Comparison of ENCODE assay signal across 17 cellular contexts in the genomic region with DNA sequence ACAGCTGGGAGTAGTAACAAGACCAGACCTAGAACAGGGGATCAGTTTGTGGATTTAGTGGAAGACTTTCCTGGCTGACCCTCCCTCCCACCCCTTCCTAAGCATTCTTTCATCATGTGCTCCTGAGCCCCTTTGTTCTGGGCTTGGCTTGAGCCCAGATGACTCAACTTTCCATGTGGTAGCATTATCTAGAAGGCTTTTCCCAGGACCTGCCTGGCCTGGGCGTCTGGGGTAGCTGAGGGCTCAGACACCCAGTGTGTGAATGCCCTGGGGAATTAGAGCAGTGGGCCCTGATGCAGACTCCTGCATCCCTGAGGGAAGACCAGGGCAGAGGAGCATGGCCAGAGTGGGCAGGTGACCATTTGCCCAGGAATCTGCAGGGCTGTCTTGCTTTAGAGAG. TPM values are rescaled to one million over a fixed set of nuclear protein-coding genes. Genes with fewer than 3 reads are reported as not detected.
DNase-seq lines count a peak whose midpoint lies in the region; ATAC-seq, FAIRE-seq and TF ChIP-seq lines count a peak whose summit lies in the region.
"Had no signal": no experiment of that assay in that cellular context is flagged by ENCODE, and none has a peak within 500 bp of the region (broad histone marks: within the 10 kb centered on the region; RNA-seq: fewer than 3 reads in every experiment).

No MANE protein-coding gene starts in this region.

- CTCF ChIA-PET in A549 (lab: Yijun Ruan, JAX), result no interaction called here

- no peak overlapping the region for H3K18ac ChIP-seq in mesendoderm (ENCODE audit: low read length)

- no peak overlapping the region for H3K23ac ChIP-seq in mesendoderm (ENCODE audit: low read length)

- ATAC-seq in A549, result no peak
- ATAC-seq in natural killer cell treated with Interleukin-12 subunit alpha and Interleukin-12 subunit beta and Interleukin-15 and Interleukin-18, amount 100 ng/mL, for 72 hours, result no peak

- TF ChIP-seq EP300 in A549 (IDR thresholded peaks at IDR 0.05) (no peak), Ishikawa (IDR thresholded peaks at IDR 0.05; ENCODE audit: borderline replicate concordance) (no peak)

- H3K4me1 ChIP-seq in A549, result peaks cover 34% of the 10 kb centered on the region
- peaks cover 5% of the 10 kb centered on the region for H3K4me1 ChIP-seq in mesendoderm (ENCODE audit: control insufficient read depth, low read depth, low read length)
- H3K4me1 ChIP-seq: parathyroid adenoma had no signal

- H3K27ac Mint-ChIP-seq in chondrocyte (ENCODE audit: unreplicated experiment), result peak overlapping the region; percentile 97
- no peak overlapping the region for H3K27ac Mint-ChIP-seq in natural killer cell treated with Interleukin-12 subunit alpha and Interleukin-12 subunit beta and Interleukin-15 and Interleukin-18, amount 100 ng/mL, for 72 hours
- H3K27ac Mint-ChIP-seq: activated naive CD4-positive, alpha-beta T cell treated with anti-CD3 and anti-CD28 coated beads for 36 hours had no signal

- TF ChIP-seq CTCF in A549 (IDR thresholded peaks at IDR 0.05), result no peak
- TF ChIP-seq CTCF in chondrocyte (IDR thresholded peaks at IDR 0.05), result no peak

- H3K4ac ChIP-seq in mesendoderm (ENCODE audit: low read depth, low read length), result no peak overlapping the region

- no peak overlapping the region for H2BK15ac ChIP-seq in mesendoderm (replicated peaks; ENCODE audit: low read depth)

- H3K4me2 ChIP-seq in A549, result no peak overlapping the region
- no peak overlapping the region for H3K4me2 ChIP-seq in mesendoderm (ENCODE audit: low read length)

- no peaks in the 10 kb centered on the region for H3K27me3 Mint-ChIP-seq in chondrocyte (ENCODE audit: low read depth)
- H3K27me3 Mint-ChIP-seq in natural killer cell treated with Interleukin-12 subunit alpha and Interleukin-12 subunit beta and Interleukin-15 and Interleukin-18, amount 100 ng/mL, for 72 hours, result peaks cover 12 to 22% of the 10 kb centered on the region in 2 donors

- no peaks in the 10 kb centered on the region for H3K27me3 ChIP-seq in mesendoderm (ENCODE audit: insufficient read depth, low read length, poor library complexity)

- no peak overlapping the region for H2BK5ac ChIP-seq in mesendoderm (ENCODE audit: low read length)

- no peaks in the 10 kb centered on the region for H3K79me1 ChIP-seq in mesendoderm (ENCODE audit: low read length)

- no peak overlapping the region for H4K8ac ChIP-seq in mesendoderm (ENCODE audit: low read depth, low read length)

- no peak for FAIRE-seq in A549 (lab: Jason Lieb, UNC)
- FAIRE-seq: GM18507, kidney had no signal

- WGBS in A549 (ENCODE audit: missing lambda C conversion rate), result 63% methylated on average over 1 of the region's 1 CpG
- no CpG with 5 or more reads among the region's 1 CpG for WGBS in mesendoderm (ENCODE audit: extremely low coverage, insufficient coverage, low lambda C conversion rate)

- no peak overlapping the region for H3K4me3 Mint-ChIP-seq in chondrocyte (ENCODE audit: unreplicated experiment)
- no peak overlapping the region for H3K4me3 Mint-ChIP-seq in natural killer cell treated with Interleukin-12 subunit alpha and Interleukin-12 subunit beta and Interleukin-15 and Interleukin-18, amount 100 ng/mL, for 72 hours
- H3K4me3 Mint-ChIP-seq: activated naive CD4-positive, alpha-beta T cell treated with anti-CD3 and anti-CD28 coated beads for 36 hours had no signal

- no peaks in the 10 kb centered on the region for H3K36me3 ChIP-seq in mesendoderm (ENCODE audit: control insufficient read depth, insufficient read depth, low read length)

- peak overlapping the region; percentile 71 to 84; a peak in 3 of 6 replicates for H3K27ac ChIP-seq in A549
- no peak overlapping the region for H3K27ac ChIP-seq in mesendoderm (ENCODE audit: low read depth, low read length)
- H3K27ac ChIP-seq: parathyroid adenoma, RWPE1 had no signal

- H3K79me2 ChIP-seq in mesendoderm (ENCODE audit: control insufficient read depth, insufficient read depth, low read length), result no peaks in the 10 kb centered on the region
- H3K79me2 ChIP-seq: parathyroid adenoma had no signal

- H3K9ac ChIP-seq in mesendoderm (ENCODE audit: low read length), result no peak overlapping the region
- H3K9ac ChIP-seq: parathyroid adenoma had no signal

- POLR2A ChIA-PET in A549 (lab: Yijun Ruan, JAX), result no interaction called here

- TF ChIP-seq POLR2A in A549 (IDR thresholded peaks at IDR 0.05; ENCODE audit: low read length), result no peak

- H3K36me3 Mint-ChIP-seq in chondrocyte (ENCODE audit: low read depth), result peaks cover 3% of the 10 kb centered on the region
- no peaks in the 10 kb centered on the region for H3K36me3 Mint-ChIP-seq in natural killer cell treated with Interleukin-12 subunit alpha and Interleukin-12 subunit beta and Interleukin-15 and Interleukin-18, amount 100 ng/mL, for 72 hours

- H2AK5ac ChIP-seq in mesendoderm (ENCODE audit: low read length), result no peak overlapping the region

- H3K9me3 Mint-ChIP-seq in chondrocyte (ENCODE audit: low read depth), result peaks cover 10% of the 10 kb centered on the region
- no peaks in the 10 kb centered on the region for H3K9me3 Mint-ChIP-seq in natural killer cell treated with Interleukin-12 subunit alpha and Interleukin-12 subunit beta and Interleukin-15 and Interleukin-18, amount 100 ng/mL, for 72 hours
- H3K9me3 Mint-ChIP-seq: activated naive CD4-positive, alpha-beta T cell treated with anti-CD3 and anti-CD28 coated beads for 36 hours had no signal

- TF ChIP-seq RAD21 in A549 (conservative IDR thresholded peaks at IDR 0.05 in 1 of 2, IDR thresholded peaks at IDR 0.05 in 1 of 2) (no peak), Ishikawa (IDR thresholded peaks at IDR 0.05; ENCODE audit: low read depth) (no peak)

- no peak overlapping the region for H2BK120ac ChIP-seq in mesendoderm (ENCODE audit: low read depth, low read length)

- H3K56ac ChIP-seq in mesendoderm (ENCODE audit: low read length), result no peak overlapping the region

- no peak overlapping the region for H4K5ac ChIP-seq in mesendoderm (ENCODE audit: low read length)

- H3K9me3 ChIP-seq in A549, result 0 out of 3 replicates have a peak, but pooled peaks cover 2% of the 10 kb centered on the region
- H3K9me3 ChIP-seq: Caco-2 had no signal

- H3K4me1 Mint-ChIP-seq in chondrocyte (ENCODE audit: low read depth), result peaks cover 81% of the 10 kb centered on the region
- H3K4me1 Mint-ChIP-seq in natural killer cell treated with Interleukin-12 subunit alpha and Interleukin-12 subunit beta and Interleukin-15 and Interleukin-18, amount 100 ng/mL, for 72 hours (ENCODE audit: low read depth in 2 of 2), result no peaks in the 10 kb centered on the region

- no peak overlapping the region for H3K4me3 ChIP-seq in A549
- H3K4me3 ChIP-seq in mesendoderm (ENCODE audit: low read length), result no peak overlapping the region

- DNase-seq in A549 (ENCODE audit: low read depth in 1 of 2, low spot score in 1 of 2) (peak in 1 of 2 experiments; percentile 14), chondrocyte (ENCODE audit: low spot score) (no peak), mesendoderm (peak; percentile 60), NCI-H2107 treated with DMSO at 0.1 percent for 48 hours (lab: John Stamatoyannopoulos, UW; ENCODE audit: unreplicated experiment) (no peak), activated gamma-delta T cell treated with Interleukin-2 at 50 U/mL for 16 hours (no peak)
- no peak for DNase-seq in central memory CD4-positive, alpha-beta T cell
- DNase-seq in natural killer cell treated with Interleukin-12 subunit alpha and Interleukin-12 subunit beta and Interleukin-15 and Interleukin-18, amount 100 ng/mL, for 72 hours (ENCODE audit: low spot score), result no peak
- DNase-seq: activated naive CD4-positive, alpha-beta T cell treated with anti-CD3 and anti-CD28 coated beads for 36 hours; Caco-2; glutamatergic neuron; kidney; stimulated activated CD4-positive, alpha-beta T cell treated with anti-CD3 and anti-CD28 coated beads, Interleukin-15, amount 100 ng/mL, for 24 hours; T-helper 2 cell had no signal

TF ChIP-seq in A549, 52 proteins besides CTCF, POLR2A, EP300 and RAD21 (continues in another document):
- TF ChIP-seq FOXS1 (CRISPR knock-in tag; IDR thresholded peaks at IDR 0.05), result no peak
- TF ChIP-seq EHMT2 (IDR thresholded peaks at IDR 0.05; ENCODE audit: low read depth), result no peak
- no peak for TF ChIP-seq HOXB5 (CRISPR knock-in tag; IDR thresholded peaks at IDR 0.05)
- TF ChIP-seq NPAS2 (CRISPR knock-in tag; IDR thresholded peaks at IDR 0.05; ENCODE audit: borderline replicate concordance), result no peak
- no peak for TF ChIP-seq E2F6 (IDR thresholded peaks at IDR 0.05; ENCODE audit: borderline replicate concordance, low read depth)
- TF ChIP-seq ZNF302 (CRISPR knock-in tag; IDR thresholded peaks at IDR 0.05), result no peak
- no peak for TF ChIP-seq HDAC2 (IDR thresholded peaks at IDR 0.05)

TF ChIP-seq in Ishikawa, 13 proteins besides CTCF, POLR2A, EP300 and RAD21:
- TF ChIP-seq NFIC (IDR thresholded peaks at IDR 0.05) (peak; percentile 43), CREB1 (IDR thresholded peaks at IDR 0.05; ENCODE audit: low read depth) (no peak)

RNA-seq across cellular contexts. Expression of gene TSPAN2, which starts 44.1 kb away (rescaled TPM):
- polyA plus RNA-seq in A549 (2011; rRNA removed), result 1.4 and 1.7 TPM in 2 replicates
- polyA plus RNA-seq in A549 (2012; cell fraction: cytosol; rRNA removed), result 0.30 and 0.58 TPM in 2 replicates
- 0.16 and 0.24 TPM in 2 replicates for polyA plus RNA-seq in A549 (2012; cell fraction: nucleus; rRNA removed)
- polyA plus RNA-seq in A549 (2017; fragmentation: RNase III; extraction: RNeasy Plus Mini Kit Qiagen cat#74134 plus additional on column Dnase treatment), result 2.1 to 3.2 TPM (median 2.7 TPM) in 3 replicates
- 0.29 and 1.4 TPM in 2 replicates for polyA minus RNA-seq in A549 (2011; rRNA and poly(A)+ RNA removed)
- 218 to 498 TPM (median 227 TPM) in 3 replicates for total RNA-seq in chondrocyte
- polyA plus RNA-seq in mesendoderm (2013, experiment 1 of 2), result 3.9 TPM
- 4.5 TPM for polyA plus RNA-seq in mesendoderm (2013, experiment 2 of 2)
- 1 to 10 TPM; 2.9 to 9.2 TPM for total RNA-seq in natural killer cell treated with Interleukin-12 subunit alpha and Interleukin-12 subunit beta and Interleukin-15 and Interleukin-18, amount 100 ng/mL, for 72 hours

Comparison
In these comparisons a context has a peak if more than half of its experiments do, and no peak if none do; other contexts are left out.
1. RNA of gene TSPAN2, which starts 44.1 kb away (total RNA-seq): 218 to 498 TPM in chondrocyte; 2.9 to 9.2 TPM in natural killer cell treated with Interleukin-12 subunit alpha and Interleukin-12 subunit beta and Interleukin-15 and Interleukin-18, amount 100 ng/mL, for 72 hours; every median in the first group is over 10 times any median in the second.